ENCODE assay signal across 8 cellular contexts in the genomic region with DNA sequence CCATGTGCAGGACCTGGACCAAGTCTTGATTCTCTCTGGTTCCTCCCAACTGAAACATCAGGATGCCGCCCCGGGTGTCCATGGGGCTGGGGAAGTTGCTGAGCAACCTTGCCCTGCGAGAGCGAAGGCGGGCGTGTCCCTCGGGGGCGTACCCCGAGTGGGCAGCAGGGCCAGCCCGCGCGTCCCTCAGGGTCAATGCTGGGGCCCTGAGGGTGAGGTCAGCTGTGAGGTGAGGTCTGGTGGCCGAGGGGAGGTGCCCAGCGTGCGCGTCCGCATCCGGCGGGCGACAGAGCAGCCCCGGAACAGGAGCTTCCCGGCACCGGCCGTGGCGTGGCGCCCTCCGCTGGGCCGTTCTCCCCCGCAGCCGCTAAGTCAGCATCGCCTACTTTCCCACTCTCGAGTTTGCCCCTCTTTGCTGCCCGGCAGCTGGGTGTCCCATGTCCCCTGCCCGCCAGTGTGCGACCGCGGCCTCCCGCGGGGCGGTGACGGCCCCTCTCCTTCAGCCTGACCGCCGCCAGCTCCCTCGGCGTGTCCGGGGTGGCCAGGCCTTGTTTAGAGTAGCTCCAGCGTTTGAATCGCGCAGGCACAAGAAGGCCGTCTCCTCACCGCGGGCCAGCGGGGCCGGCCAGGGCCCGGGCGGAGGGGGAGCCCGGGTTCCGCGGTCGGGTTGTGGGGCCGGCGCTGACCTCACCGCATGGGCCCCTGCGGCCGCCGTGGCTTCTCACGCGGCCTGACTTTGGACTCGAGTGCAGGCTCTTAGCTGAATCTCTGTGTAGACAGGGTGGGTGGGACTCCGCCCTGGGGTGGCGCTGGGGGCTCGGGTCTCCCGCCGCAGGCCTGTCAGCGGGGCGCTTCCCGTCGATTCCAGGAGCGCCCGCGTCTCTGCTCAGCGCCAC. TPM values are rescaled to one million over a fixed set of nuclear protein-coding genes. Genes with fewer than 3 reads are reported as not detected.
DNase-seq lines count a peak whose midpoint lies in the region; ATAC-seq and TF ChIP-seq lines count a peak whose summit lies in the region.

No MANE protein-coding gene starts in this region.

- peak overlapping the region; percentile 84 for H2BK12ac ChIP-seq in neuronal stem cell (ENCODE audit: low read length)

- H2BK120ac ChIP-seq in neuronal stem cell (ENCODE audit: low read depth, low read length): no peak overlapping the region

- H3K9me3 ChIP-seq in OCI-LY7 (ENCODE audit: low read length) (no peaks in the 10 kb centered on the region), neuronal stem cell (replicated peaks in 1 of 2; ENCODE audit: control insufficient read depth in 2 of 2, insufficient read depth in 1 of 2, low read depth in 1 of 2, low read length in 2 of 2) (no peaks in the 10 kb centered on the region)

- no peaks in the 10 kb centered on the region for H3K9me3 Mint-ChIP-seq in activated naive CD4-positive, alpha-beta T cell treated with anti-CD3 and anti-CD28 coated beads, Interleukin-2, amount 50 U/mL, for 24 hours

- H3K9me2 ChIP-seq in OCI-LY7 (ENCODE audit: insufficient read depth, low read length): no peaks in the 10 kb centered on the region

- H3K18ac ChIP-seq in neuronal stem cell (ENCODE audit: low read length): peak overlapping the region; percentile 96

- intact Hi-C loops in OCI-LY7 (cut with micrococcal nuclease; ENCODE audit: unreplicated experiment) (no loop called here), Right ventricle myocardium inferior (cut with DNase I) (loop anchor here (2.0 to 5.0 kb wide), 2 partner anchors 33 to 46 kb away; a partner anchor contains a TSS)

- peak overlapping the region; percentile 61 for H3K4me3 Mint-ChIP-seq in activated naive CD4-positive, alpha-beta T cell treated with anti-CD3 and anti-CD28 coated beads, Interleukin-2, amount 50 U/mL, for 24 hours

- H3K79me1 ChIP-seq in neuronal stem cell (ENCODE audit: low read depth, low read length): no peaks in the 10 kb centered on the region

- H3K27ac Mint-ChIP-seq in activated naive CD4-positive, alpha-beta T cell treated with anti-CD3 and anti-CD28 coated beads, Interleukin-2, amount 50 U/mL, for 24 hours: no peak overlapping the region

- no peak overlapping the region for H4K91ac ChIP-seq in neuronal stem cell (ENCODE audit: low read depth, low read length, poor library complexity)

- H2AFZ ChIP-seq in OCI-LY7 (ENCODE audit: low read length) (no peak overlapping the region), neuronal stem cell (ENCODE audit: low read length) (peak overlapping the region; percentile 100)

- CTCF ChIA-PET in OCI-LY7 (lab: Charles Lee; ENCODE audit: unreplicated experiment): interaction anchor here (0.6 kb wide), 1 partner anchor 45 kb away, joined by 3 read pairs; no protein-coding TSS in a partner anchor

- BruUV-seq in OCI-LY7 (replicated peaks; lab: Mats Ljungman, UMichigan): no TSS peak

- H3K27me3 Mint-ChIP-seq in activated naive CD4-positive, alpha-beta T cell treated with anti-CD3 and anti-CD28 coated beads, Interleukin-2, amount 50 U/mL, for 24 hours: peaks cover 10% of the 10 kb centered on the region

- peaks cover 0 to 56% (median 19%) of the 10 kb centered on the region in 3 experiments for H3K27me3 ChIP-seq in neuronal stem cell (ENCODE audit: control insufficient read depth in 3 of 3, insufficient read depth in 3 of 3, low read depth in 1 of 3, low read length in 3 of 3)

- WGBS in neuronal stem cell (ENCODE audit: extremely low coverage in 2 of 2, insufficient read length in 2 of 2, insufficient replicate concordance in 1 of 2), 2 donors: no CpG with 5 or more reads among the region's 82 CpGs

- H3K4ac ChIP-seq in neuronal stem cell (ENCODE audit: low read length): no peak overlapping the region

- H3K36me3 ChIP-seq in OCI-LY7 (ENCODE audit: insufficient read depth, low read length): no peaks in the 10 kb centered on the region
- H3K36me3 ChIP-seq in neuronal stem cell (replicated peaks in 1 of 2; ENCODE audit: control insufficient read depth in 2 of 2, insufficient read depth in 2 of 2, low read length in 2 of 2): no peaks in the 10 kb centered on the region

- TF ChIP-seq CTCF in GM13977 (IDR thresholded peaks at IDR 0.05; ENCODE audit: extremely low read depth, insufficient read depth, missing control alignments) (peak; percentile 63), OCI-LY7 (conservative IDR thresholded peaks at IDR 0.05; ENCODE audit: low read length) (no peak)

- H3K4me3 ChIP-seq in OCI-LY7 (ENCODE audit: low read depth, low read length, poor library complexity, severe bottlenecking) (no peak overlapping the region), neuronal stem cell (ENCODE audit: low read length in 2 of 2) (peak overlapping the region; percentile 48 to 89)

- H3K4me1 ChIP-seq in OCI-LY7 (ENCODE audit: insufficient read depth, low read length, poor library complexity, severe bottlenecking) (no peaks in the 10 kb centered on the region), neuronal stem cell (ENCODE audit: control insufficient read depth in 2 of 2, insufficient read depth in 1 of 2, low read depth in 1 of 2, low read length in 2 of 2) (peaks cover 0 to 3% of the 10 kb centered on the region in 2 donors)

- H2AK5ac ChIP-seq in neuronal stem cell (ENCODE audit: low read depth, low read length): no peak overlapping the region

- no peaks in the 10 kb centered on the region for H3K36me3 Mint-ChIP-seq in activated naive CD4-positive, alpha-beta T cell treated with anti-CD3 and anti-CD28 coated beads, Interleukin-2, amount 50 U/mL, for 24 hours

- peak overlapping the region; percentile 16; the same call in 1 of the 2 replicates for H3K4me2 ChIP-seq in OCI-LY7 (ENCODE audit: low read length)
- H3K4me2 ChIP-seq in neuronal stem cell (ENCODE audit: insufficient read depth, low read length, poor library complexity, severe bottlenecking): peak overlapping the region; percentile 90

- H3K27ac ChIP-seq in OCI-LY7 (ENCODE audit: low read depth, low read length, poor library complexity, severe bottlenecking) (no peak overlapping the region), neuronal stem cell (replicated peaks; ENCODE audit: low read length) (no peak overlapping the region)

- peak overlapping the region; percentile 73 for H3K14ac ChIP-seq in neuronal stem cell (ENCODE audit: low read length)

- POLR2A ChIA-PET in OCI-LY7 (lab: Charles Lee): interaction anchor here (0.6 kb wide), 1 partner anchor 11 kb away, joined by 3 read pairs; no protein-coding TSS in a partner anchor

- ATAC-seq in HG02884 (IDR thresholded peaks at IDR 0.05; ENCODE audit: unreplicated experiment) (peak; percentile 52), Right ventricle myocardium inferior (peak; percentile 80)

- no peaks in the 10 kb centered on the region for H3K4me1 Mint-ChIP-seq in activated naive CD4-positive, alpha-beta T cell treated with anti-CD3 and anti-CD28 coated beads, Interleukin-2, amount 50 U/mL, for 24 hours

- H2BK5ac ChIP-seq in neuronal stem cell (ENCODE audit: low read length): no peak overlapping the region

- peak overlapping the region; percentile 86 for H2BK15ac ChIP-seq in neuronal stem cell (ENCODE audit: low read length)

- in situ Hi-C loops in GM13977 (cut with MboI; ENCODE audit: low pct_unique_long_range_greater_than_20kb, low sequenced_read_pairs, unreplicated experiment) (no loop called here), G401 (cut with HindIII; ENCODE audit: low sequenced_read_pairs) (no loop called here)

- DNase-seq in GM13977 (ENCODE audit: low spot score) (peak; percentile 68), OCI-LY7 (ENCODE audit: low spot score) (no peak), Right ventricle myocardium inferior (ENCODE audit: missing footprints) (peak; percentile 85), neuronal stem cell (ENCODE audit: low spot score) (peak; percentile 57), G401 (ENCODE audit: low spot score) (no peak), DMS79 (lab: John Stamatoyannopoulos, UW) (no peak)

- no peaks in the 10 kb centered on the region for H3K79me2 ChIP-seq in OCI-LY7 (ENCODE audit: insufficient read depth, low read depth, low read length)

- H4K8ac ChIP-seq in neuronal stem cell (ENCODE audit: low read depth, low read length): no peak overlapping the region

- peak overlapping the region; percentile 88 for H3K9ac ChIP-seq in neuronal stem cell (ENCODE audit: low read depth, low read length, poor library complexity)

- peak overlapping the region; percentile 57 for H3K23ac ChIP-seq in neuronal stem cell (ENCODE audit: low read depth, low read length, poor library complexity)

- no peaks in the 10 kb centered on the region for H4K20me1 ChIP-seq in OCI-LY7 (ENCODE audit: insufficient read depth, low read length)

RNA-seq across cellular contexts. Expression of a gene that starts 33.0 kb away (rescaled TPM):
- not detected in 2 replicates for total RNA-seq in OCI-LY7 (2014; rRNA removed; shearing (Covaris generic))
- total RNA-seq in OCI-LY7 (2022) (not detected in 2 replicates), Right ventricle myocardium inferior (17.9 TPM)
- 0.21 TPM for polyA plus RNA-seq in neuronal stem cell (2013, experiment 1 of 2)
- 0.28 TPM for polyA plus RNA-seq in neuronal stem cell (2013, experiment 2 of 2)
- total RNA-seq in G401 (2014; rRNA removed; shearing (Covaris generic)): 2.8 and 3.6 TPM in 2 replicates

Comparison
In these comparisons a context has a peak if more than half of its experiments do, and no peak if none do; other contexts are left out.
1. DNase-seq: peak in GM13977 (single experiment), Right ventricle myocardium inferior (single experiment) and neuronal stem cell (single experiment); none in OCI-LY7 (single experiment), G401 (single experiment) and DMS79 (single experiment).